In the genomic region with DNA sequence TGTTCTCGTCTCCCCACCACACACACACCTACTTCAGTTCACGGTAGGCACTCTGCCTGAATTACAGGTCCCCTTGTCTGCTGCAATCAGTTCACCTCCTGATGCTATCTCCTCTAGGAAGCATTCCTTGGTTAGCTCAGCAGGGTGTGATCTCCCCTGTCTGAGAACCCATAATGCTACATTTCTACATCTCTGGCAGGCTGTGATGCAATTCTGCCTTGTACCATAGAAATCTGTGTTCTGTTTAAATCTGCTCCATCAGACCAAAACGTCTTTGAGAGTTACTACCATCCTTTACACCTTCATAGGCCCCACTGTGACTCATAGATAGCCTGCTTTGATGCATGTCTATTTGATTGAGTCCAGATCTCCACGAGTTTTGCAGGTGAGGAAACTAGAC, we compare ENCODE assay signal across 20 cellular contexts.
DNase-seq lines count a peak whose midpoint lies in the region; ATAC-seq, FAIRE-seq and TF ChIP-seq lines count a peak whose summit lies in the region.
"Had no signal": no experiment of that assay in that cellular context is flagged by ENCODE, and none has a peak within 500 bp of the region (broad histone marks: within the 10 kb centered on the region; RNA-seq: fewer than 3 reads in every experiment).

No MANE protein-coding gene starts in this region.

- no peak for TF ChIP-seq POLR2A in A549 (IDR thresholded peaks at IDR 0.05; ENCODE audit: low read length)

- H3K9me3 ChIP-seq in A549 (no peaks in the 10 kb centered on the region), PC-9 (ENCODE audit: insufficient read depth, low read depth) (no peaks in the 10 kb centered on the region), trophoblast cell (ENCODE audit: insufficient read depth, low read depth, low read length) (no peaks in the 10 kb centered on the region)

- H4K91ac ChIP-seq in trophoblast cell (ENCODE audit: low read depth, low read length), result no peak overlapping the region

- no peak overlapping the region for H3K23ac ChIP-seq in trophoblast cell (ENCODE audit: low read length)

- CTCF ChIA-PET in A549 (lab: Yijun Ruan, JAX), result interaction anchor here (0.7 to 1.2 kb wide), 4 partner anchors 10 to 65 kb away, joined by 3 to 4 read pairs (median 4); no protein-coding TSS in a partner anchor
- CTCF ChIA-PET in PC-9 (lab: Charles Lee), result no interaction called here

- BruUV-seq in PC-9 (replicated peaks; lab: Mats Ljungman, UMichigan), result no TSS peak

- WGBS in A549 (ENCODE audit: missing lambda C conversion rate), result 57% methylated on average over 4 of the region's 4 CpGs
- no CpG with 5 or more reads among the region's 4 CpGs for WGBS in trophoblast cell (ENCODE audit: extremely low coverage, insufficient coverage, insufficient read length)

- H4K8ac ChIP-seq in trophoblast cell (ENCODE audit: low read depth, low read length), result no peak overlapping the region

- DNase-seq in A549 (ENCODE audit: low read depth in 1 of 2, low spot score in 1 of 2) (no peak), PC-9 (peak; percentile 52 to 90), fibroblast of peridontal ligament (ENCODE audit: extremely low read depth) (peak; percentile 29), trophoblast cell (peak; percentile 90 to 95), OCI-M1 (lab: John Stamatoyannopoulos, UW) (no peak), RCC 7860 (ENCODE audit: low spot score) (no peak), anterior cingulate cortex (lab: John Stamatoyannopoulos, UW) (no peak)
- no peak for DNase-seq in stimulated activated CD4-positive, alpha-beta T cell treated with anti-CD3 and anti-CD28 coated beads, Interleukin-4, amount 100 ng/mL, for 1 hour
- DNase-seq: Calu3; CD4-positive, alpha-beta T cell; HCEC 1CT; NCI-H1436 treated with DMSO at 0.1 percent for 48 hours; NCI-H2081 treated with DMSO at 0.1 percent for 48 hours; NCI-H2227 treated with DMSO at 0.1 percent for 48 hours; NCI-H526 treated with DMSO at 0.1 percent for 48 hours; NK-92 treated with Interleukin-12 subunit alpha and Interleukin-12 subunit beta, amount 100 ng/mL, for 24 hours; PC-3; Right ventricle myocardium superior had no signal

- no peak for TF ChIP-seq RAD21 in A549 (conservative IDR thresholded peaks at IDR 0.05 in 1 of 2, IDR thresholded peaks at IDR 0.05 in 1 of 2)

- H3K4me2 ChIP-seq in A549 (no peak overlapping the region), PC-9 (peak overlapping the region; percentile 14), trophoblast cell (ENCODE audit: low read length) (no peak overlapping the region)

- no peak overlapping the region for H3K18ac ChIP-seq in trophoblast cell (ENCODE audit: low read length)

- no peak for ATAC-seq in A549
- ATAC-seq: GM12878, PC-3 had no signal

- H3K9me2 ChIP-seq in PC-9 (ENCODE audit: insufficient read depth), result no peaks in the 10 kb centered on the region

- H3K9ac ChIP-seq in trophoblast cell (ENCODE audit: low read length), result no peak overlapping the region

- H3K27me3 ChIP-seq in PC-9 (ENCODE audit: insufficient read depth, low read depth) (no peaks in the 10 kb centered on the region), trophoblast cell (ENCODE audit: insufficient read depth, low read length) (no peaks in the 10 kb centered on the region)

- H4K12ac ChIP-seq in trophoblast cell (ENCODE audit: low read depth, low read length), result no peak overlapping the region

- no peak overlapping the region for H3K4ac ChIP-seq in trophoblast cell (ENCODE audit: low read depth, low read length)

- FAIRE-seq in A549 (lab: Jason Lieb, UNC) (no peak), RCC 7860 (lab: Jason Lieb, UNC) (no peak)
- FAIRE-seq: GM12878, GM18507 had no signal

- H2BK5ac ChIP-seq in trophoblast cell (ENCODE audit: low read depth, low read length, poor library complexity), result no peak overlapping the region

- no peak overlapping the region for H2AK5ac ChIP-seq in trophoblast cell (ENCODE audit: low read length)

- H3K4me3 ChIP-seq in A549 (no peak overlapping the region), PC-9 (no peak overlapping the region), trophoblast cell (ENCODE audit: low read depth, low read length) (no peak overlapping the region)
- H3K4me3 ChIP-seq: GM12878 had no signal

- no peak overlapping the region for H3K14ac ChIP-seq in trophoblast cell (ENCODE audit: low read length)

- H3K4me1 ChIP-seq in A549 (peaks cover 31% of the 10 kb centered on the region), PC-9 (replicated peaks; ENCODE audit: insufficient read depth) (peaks cover 48% of the 10 kb centered on the region), trophoblast cell (ENCODE audit: control insufficient read depth in 1 of 2, insufficient read depth in 2 of 2, low read length in 2 of 2) (peaks cover 34 to 51% of the 10 kb centered on the region in 2 experiments)

- H2AFZ ChIP-seq in PC-9 (no peak overlapping the region), trophoblast cell (ENCODE audit: insufficient read depth, low read length, poor library complexity) (no peak overlapping the region)

- no peaks in the 10 kb centered on the region for H3K36me3 ChIP-seq in PC-9 (ENCODE audit: low read depth)
- no peaks in the 10 kb centered on the region for H3K36me3 ChIP-seq in trophoblast cell (ENCODE audit: control insufficient read depth in 1 of 2, insufficient read depth in 2 of 2, low read length in 2 of 2)

- TF ChIP-seq EP300 in A549 (IDR thresholded peaks at IDR 0.05), result no peak

- H2BK12ac ChIP-seq in trophoblast cell (ENCODE audit: low read length), result no peak overlapping the region

- intact Hi-C loops in PC-9 (cut with micrococcal nuclease; ENCODE audit: unreplicated experiment), result no loop called here

- H3K27ac ChIP-seq in A549 (peak overlapping the region; percentile 84 to 90; a peak in 3 of 6 replicates), PC-9 (peak overlapping the region; percentile 47), trophoblast cell (ENCODE audit: low read depth, low read length) (peak overlapping the region; percentile 89)

- no peaks in the 10 kb centered on the region for H3K79me2 ChIP-seq in PC-9 (ENCODE audit: low read depth)
- H3K79me2 ChIP-seq in trophoblast cell (ENCODE audit: control insufficient read depth, insufficient read depth, low read length, poor library complexity), result peaks cover 6% of the 10 kb centered on the region

- H3F3A ChIP-seq in PC-9 (ENCODE audit: insufficient read depth, low read depth), result peaks cover 17% of the 10 kb centered on the region; the same call in 1 of the 2 replicates

- H2BK120ac ChIP-seq in trophoblast cell (ENCODE audit: insufficient read depth, low read length, poor library complexity), result no peak overlapping the region

- no peak for TF ChIP-seq CTCF in A549 (IDR thresholded peaks at IDR 0.05)
- no peak for TF ChIP-seq CTCF in PC-9 (conservative IDR thresholded peaks at IDR 0.05)

- peaks cover 44% of the 10 kb centered on the region for H3K79me1 ChIP-seq in trophoblast cell (ENCODE audit: low read length)

- H4K20me1 ChIP-seq in PC-9 (ENCODE audit: insufficient read depth), result no peaks in the 10 kb centered on the region

- POLR2A ChIA-PET in A549 (lab: Yijun Ruan, JAX) (no interaction called here), PC-9 (lab: Charles Lee; ENCODE audit: unreplicated experiment) (no interaction called here)

TF ChIP-seq in A549, 52 proteins besides CTCF, POLR2A, EP300 and RAD21 (continues in another document):
- no peak for TF ChIP-seq JUNB (IDR thresholded peaks at IDR 0.05)
- TF ChIP-seq CHD4 (IDR thresholded peaks at IDR 0.05; ENCODE audit: borderline replicate concordance), result no peak
- TF ChIP-seq, protein P1, sequence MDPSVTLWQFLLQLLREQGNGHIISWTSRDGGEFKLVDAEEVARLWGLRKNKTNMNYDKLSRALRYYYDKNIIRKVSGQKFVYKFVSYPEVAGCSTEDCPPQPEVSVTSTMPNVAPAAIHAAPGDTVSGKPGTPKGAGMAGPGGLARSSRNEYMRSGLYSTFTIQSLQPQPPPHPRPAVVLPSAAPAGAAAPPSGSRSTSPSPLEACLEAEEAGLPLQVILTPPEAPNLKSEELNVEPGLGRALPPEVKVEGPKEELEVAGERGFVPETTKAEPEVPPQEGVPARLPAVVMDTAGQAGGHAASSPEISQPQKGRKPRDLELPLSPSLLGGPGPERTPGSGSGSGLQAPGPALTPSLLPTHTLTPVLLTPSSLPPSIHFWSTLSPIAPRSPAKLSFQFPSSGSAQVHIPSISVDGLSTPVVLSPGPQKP (IDR thresholded peaks at IDR 0.05; ENCODE audit: low read depth, low read length), result no peak
- no peak for TF ChIP-seq KDM1A (IDR thresholded peaks at IDR 0.05; ENCODE audit: low read depth)
- no peak for TF ChIP-seq NR3C1 (IDR thresholded peaks at IDR 0.05)
- no peak for TF ChIP-seq CEBPB (IDR thresholded peaks at IDR 0.05)
- no peak for TF ChIP-seq SREBF2 (IDR thresholded peaks at IDR 0.05)
- TF ChIP-seq, protein P2, sequence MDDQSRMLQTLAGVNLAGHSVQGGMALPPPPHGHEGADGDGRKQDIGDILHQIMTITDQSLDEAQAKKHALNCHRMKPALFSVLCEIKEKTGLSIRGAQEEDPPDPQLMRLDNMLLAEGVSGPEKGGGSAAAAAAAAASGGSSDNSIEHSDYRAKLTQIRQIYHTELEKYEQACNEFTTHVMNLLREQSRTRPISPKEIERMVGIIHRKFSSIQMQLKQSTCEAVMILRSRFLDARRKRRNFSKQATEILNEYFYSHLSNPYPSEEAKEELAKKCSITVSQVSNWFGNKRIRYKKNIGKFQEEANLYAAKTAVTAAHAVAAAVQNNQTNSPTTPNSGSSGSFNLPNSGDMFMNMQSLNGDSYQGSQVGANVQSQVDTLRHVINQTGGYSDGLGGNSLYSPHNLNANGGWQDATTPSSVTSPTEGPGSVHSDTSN (IDR thresholded peaks at IDR 0.05), result no peak
- no peak for TF ChIP-seq TP53 (CRISPR knock-in tag; IDR thresholded peaks at IDR 0.05)
- TF ChIP-seq, protein P3, sequence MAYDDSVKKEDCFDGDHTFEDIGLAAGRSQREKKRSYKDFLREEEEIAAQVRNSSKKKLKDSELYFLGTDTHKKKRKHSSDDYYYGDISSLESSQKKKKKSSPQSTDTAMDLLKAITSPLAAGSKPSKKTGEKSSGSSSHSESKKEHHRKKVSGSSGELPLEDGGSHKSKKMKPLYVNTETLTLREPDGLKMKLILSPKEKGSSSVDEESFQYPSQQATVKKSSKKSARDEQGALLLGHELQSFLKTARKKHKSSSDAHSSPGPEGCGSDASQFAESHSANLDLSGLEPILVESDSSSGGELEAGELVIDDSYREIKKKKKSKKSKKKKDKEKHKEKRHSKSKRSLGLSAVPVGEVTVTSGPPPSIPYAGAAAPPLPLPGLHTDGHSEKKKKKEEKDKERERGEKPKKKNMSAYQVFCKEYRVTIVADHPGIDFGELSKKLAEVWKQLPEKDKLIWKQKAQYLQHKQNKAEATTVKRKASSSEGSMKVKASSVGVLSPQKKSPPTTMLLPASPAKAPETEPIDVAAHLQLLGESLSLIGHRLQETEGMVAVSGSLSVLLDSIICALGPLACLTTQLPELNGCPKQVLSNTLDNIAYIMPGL (CRISPR knock-in tag; IDR thresholded peaks at IDR 0.05; ENCODE audit: borderline replicate concordance), result no peak
- TF ChIP-seq RNF2 (IDR thresholded peaks at IDR 0.05; ENCODE audit: borderline replicate concordance, low read depth), result no peak
- TF ChIP-seq GATA3 (IDR thresholded peaks at IDR 0.05; ENCODE audit: borderline replicate concordance), result no peak
- no peak for TF ChIP-seq RARB (CRISPR knock-in tag; IDR thresholded peaks at IDR 0.05)
- TF ChIP-seq FOSL2 (IDR thresholded peaks at IDR 0.05), result no peak
- TF ChIP-seq FOSL2 (CRISPR knock-in tag; IDR thresholded peaks at IDR 0.05), result no peak
- no peak for TF ChIP-seq EHF (CRISPR knock-in tag; IDR thresholded peaks at IDR 0.05)

Comparison
In these comparisons a context has a peak if more than half of its experiments do, and no peak if none do; other contexts are left out.
1. DNase-seq: peak in PC-9 (2 of 2), fibroblast of peridontal ligament (single experiment) and trophoblast cell (2 of 2); none in A549 (0 of 2), stimulated activated CD4-positive, alpha-beta T cell treated with anti-CD3 and anti-CD28 coated beads, Interleukin-4, amount 100 ng/mL, for 1 hour (single experiment), OCI-M1 (single experiment), RCC 7860 (single experiment) and anterior cingulate cortex (0 of 58).
2. Peak in every context shown above with its lines, with median percentiles within 50 percentile points of each other: H3K27ac ChIP-seq.